8 cellular contexts compared by ENCODE assay signal in genomic region chr16:66511615-66512500, GRCh38. TPM values are rescaled to one million over a fixed set of nuclear protein-coding genes. Genes with fewer than 3 reads are reported as not detected.
A peak's percentile ranks its signal among the peaks of the same experiment; 100 is the strongest.
DNase-seq lines count a peak whose midpoint lies in the region; ATAC-seq and TF ChIP-seq lines count a peak whose summit lies in the region.

No MANE protein-coding gene starts in this region.

- no peaks in the 10 kb centered on the region for H3K27me3 ChIP-seq in NT2/D1 (ENCODE audit: insufficient read depth, insufficient read length)
- no peaks in the 10 kb centered on the region for H3K27me3 ChIP-seq in CD4-positive, alpha-beta T cell (ENCODE audit: control insufficient read depth, insufficient read depth, low read length)

- H3K4me1 Mint-ChIP-seq in neural crest cell, result peaks cover 45% of the 10 kb centered on the region
- H3K4me1 Mint-ChIP-seq in CD4-positive, alpha-beta T cell (ENCODE audit: low read depth), result peaks cover 24% of the 10 kb centered on the region

- DNase-seq in Caki2 (ENCODE audit: low read depth), result peak; percentile 94
- peak; percentile 82 for DNase-seq in NT2/D1 (ENCODE audit: low read depth, low spot score)
- peak; percentile 34 for DNase-seq in epithelial cell of prostate (ENCODE audit: low read depth, low spot score)
- no peak for DNase-seq in neural crest cell (ENCODE audit: low read depth, low spot score)
- no peak for DNase-seq in NCI-H187 (lab: John Stamatoyannopoulos, UW)
- DNase-seq in medulla oblongata (ENCODE audit: extremely low spot score), result no peak
- no peak for DNase-seq in CD4-positive, alpha-beta T cell
- no peak for DNase-seq in amygdala (lab: John Stamatoyannopoulos, UW)

- H3K4me3 Mint-ChIP-seq in neural crest cell, result no peak overlapping the region
- H3K4me3 Mint-ChIP-seq in CD4-positive, alpha-beta T cell, result no peak overlapping the region

- H3K4me1 ChIP-seq in NT2/D1 (ENCODE audit: insufficient read depth, insufficient read length), result peaks cover 39% of the 10 kb centered on the region

- H3K9me3 ChIP-seq in NT2/D1 (ENCODE audit: insufficient read depth, low read length), result peaks cover 4% of the 10 kb centered on the region; the same call in 1 of the 2 replicates
- no peaks in the 10 kb centered on the region for H3K9me3 ChIP-seq in CD4-positive, alpha-beta T cell (ENCODE audit: control insufficient read depth, low read length)

- no peaks in the 10 kb centered on the region for H3K27me3 Mint-ChIP-seq in neural crest cell (ENCODE audit: low read depth)
- no peaks in the 10 kb centered on the region for H3K27me3 Mint-ChIP-seq in CD4-positive, alpha-beta T cell

- in situ Hi-C loops in Caki2 (cut with HindIII; ENCODE audit: low pct_unique_long_range_greater_than_20kb, low sequenced_read_pairs), result no loop called here

- no peak for ATAC-seq in CD4-positive, alpha-beta T cell (ENCODE audit: poor library complexity)

- H3K4me3 ChIP-seq in NT2/D1 (ENCODE audit: insufficient read length, low read depth), result no peak overlapping the region

- peak overlapping the region; percentile 78 for H3K27ac ChIP-seq in epithelial cell of prostate
- no peak overlapping the region for H3K27ac ChIP-seq in CD4-positive, alpha-beta T cell (ENCODE audit: low read depth, low read length)

- H3K27ac Mint-ChIP-seq in neural crest cell (ENCODE audit: unreplicated experiment), result peak overlapping the region; percentile 61
- H3K27ac Mint-ChIP-seq in CD4-positive, alpha-beta T cell, result no peak overlapping the region

- peaks cover 4% of the 10 kb centered on the region for H3K36me3 ChIP-seq in NT2/D1 (ENCODE audit: insufficient read depth, insufficient read length, low read length)

- H3K36me3 Mint-ChIP-seq in neural crest cell (ENCODE audit: low read depth), result peaks cover 4% of the 10 kb centered on the region
- no peaks in the 10 kb centered on the region for H3K36me3 Mint-ChIP-seq in CD4-positive, alpha-beta T cell (ENCODE audit: low read depth)

- TF ChIP-seq CTCF in neural crest cell (conservative IDR thresholded peaks at IDR 0.05), result no peak
- TF ChIP-seq CTCF in CD4-positive, alpha-beta T cell (IDR thresholded peaks at IDR 0.05), result no peak

- no peaks in the 10 kb centered on the region for H3K9me3 Mint-ChIP-seq in neural crest cell
- no peaks in the 10 kb centered on the region for H3K9me3 Mint-ChIP-seq in CD4-positive, alpha-beta T cell

- POLR2A ChIA-PET in CD4-positive, alpha-beta T cell (lab: Charles Lee), result interaction anchor here (0.6 to 4.4 kb wide), 3 partner anchors 9 to 40 kb away, joined by 3 to 28 read pairs (median 9); partner anchors contain the start of gene CKLF

- intact Hi-C loops in CD4-positive, alpha-beta T cell (cut with DNase I, micrococcal nuclease), result loop anchor here (1.0 to 2.0 kb wide), 2 partner anchors 77 kb away; no protein-coding TSS in a partner anchor

- H3K9ac ChIP-seq in NT2/D1 (ENCODE audit: insufficient read length, low read depth), result no peak overlapping the region

- CTCF ChIA-PET in CD4-positive, alpha-beta T cell (lab: Charles Lee), result interaction anchor here (0.7 to 3.5 kb wide), 5 partner anchors 10 to 139 kb away, joined by 3 to 15 read pairs (median 5); no protein-coding TSS in a partner anchor

RNA-seq across cellular contexts. Expression of gene TK2, which starts 38.1 kb away (rescaled TPM):
- 18.2 and 20.6 TPM in 2 replicates for total RNA-seq in Caki2 (2014; rRNA removed; shearing (Covaris generic); ENCODE audit: low replicate concordance)
- total RNA-seq in neural crest cell, result 12.6 and 16.3 TPM in 2 replicates
- 1 to 10 TPM; 3.6 to 5.1 TPM for total RNA-seq in CD4-positive, alpha-beta T cell

RNA-seq across cellular contexts. Expression of gene CKLF, which starts 40.5 kb away (rescaled TPM):
- total RNA-seq in Caki2 (2014; rRNA removed; shearing (Covaris generic); ENCODE audit: low replicate concordance), result 128 and 135 TPM in 2 replicates
- total RNA-seq in neural crest cell, result 48.8 and 51.2 TPM in 2 replicates
- 10 to 100 TPM; 10.6 to 14.1 TPM for total RNA-seq in CD4-positive, alpha-beta T cell

RNA-seq across cellular contexts. Expression of gene CMTM1, which starts 54.4 kb away (rescaled TPM):
- total RNA-seq in Caki2 (2014; rRNA removed; shearing (Covaris generic); ENCODE audit: low replicate concordance), result 0.52 and 1.5 TPM in 2 replicates
- 17.1 and 18.4 TPM in 2 replicates for total RNA-seq in neural crest cell
- 1 to 10 TPM in 1 of 2 experiments, under 1 TPM in 1; 0.66 to 1.1 TPM for total RNA-seq in CD4-positive, alpha-beta T cell

Comparison
In these comparisons a context has a peak if more than half of its experiments do, and no peak if none do; other contexts are left out.
1. DNase-seq: peak in Caki2 (single experiment), NT2/D1 (single experiment) and epithelial cell of prostate (single experiment); none in neural crest cell (single experiment), NCI-H187 (0 of 2), medulla oblongata (single experiment), CD4-positive, alpha-beta T cell (0 of 10) and amygdala (0 of 56).